11 cellular contexts compared by ENCODE assay signal in genomic region chr16:48576927-48577326, GRCh38. TPM values are rescaled to one million over a fixed set of nuclear protein-coding genes. Genes with fewer than 3 reads are reported as not detected.
DNase-seq lines count a peak whose midpoint lies in the region; ATAC-seq and TF ChIP-seq lines count a peak whose summit lies in the region.
"Had no signal": no experiment of that assay in that cellular context is flagged by ENCODE, and none has a peak within 500 bp of the region (broad histone marks: within the 10 kb centered on the region; RNA-seq: fewer than 3 reads in every experiment).

No MANE protein-coding gene starts in this region.

- no peak for TF ChIP-seq CTCF in right lobe of liver (IDR thresholded peaks at IDR 0.05)
- no peak for TF ChIP-seq CTCF in GM10266 (IDR thresholded peaks at IDR 0.05; ENCODE audit: control insufficient read depth, insufficient read depth, low read depth, missing control alignments)
- TF ChIP-seq CTCF in gastrocnemius medialis (IDR thresholded peaks at IDR 0.05 in 4 of 5, conservative IDR thresholded peaks at IDR 0.05 in 1 of 5), result no peak

- H3K36me3 ChIP-seq in CD8-positive, alpha-beta memory T cell (ENCODE audit: insufficient read depth, low read length), result no peaks in the 10 kb centered on the region
- H3K36me3 ChIP-seq in right lobe of liver (no peaks in the 10 kb centered on the region), gastrocnemius medialis (no peaks in the 10 kb centered on the region)

- H3K27me3 Mint-ChIP-seq in CD8-positive, alpha-beta memory T cell, result no peaks in the 10 kb centered on the region
- H3K27me3 Mint-ChIP-seq in activated T-helper 17 cell treated with anti-CD3 and anti-CD28 coated beads, Interleukin-2, amount 50 U/mL, for 72 hours, result no peaks in the 10 kb centered on the region

- in situ Hi-C loops in gastrocnemius medialis (cut with MboI; ENCODE audit: low sequenced_read_pairs in 4 of 4), result no loop called here

- no peak overlapping the region for H3K27ac ChIP-seq in CD8-positive, alpha-beta memory T cell (ENCODE audit: low read depth, low read length)
- H3K27ac ChIP-seq in right lobe of liver (no peak overlapping the region), gastrocnemius medialis (no peak overlapping the region)

- peaks cover 8% of the 10 kb centered on the region for H3K9me3 ChIP-seq in CD8-positive, alpha-beta memory T cell (ENCODE audit: low read length)
- H3K9me3 ChIP-seq in right lobe of liver, result peaks cover 0 to 4% (median 2%) of the 10 kb centered on the region in 4 donors
- H3K9me3 ChIP-seq in gastrocnemius medialis, result peaks cover 0 to 4% (median 0%) of the 10 kb centered on the region in 3 donors

- H3K4me1 Mint-ChIP-seq in CD8-positive, alpha-beta memory T cell, result peaks cover 65 to 91% (median 72%) of the 10 kb centered on the region in 3 donors
- H3K4me1 Mint-ChIP-seq in activated T-helper 17 cell treated with anti-CD3 and anti-CD28 coated beads, Interleukin-2, amount 50 U/mL, for 72 hours, result peaks cover 26% of the 10 kb centered on the region

- peaks cover 34% of the 10 kb centered on the region for H3K4me1 ChIP-seq in CD8-positive, alpha-beta memory T cell (ENCODE audit: insufficient read depth, low read length)
- H3K4me1 ChIP-seq in right lobe of liver (peaks cover 0 to 25% (median 11%) of the 10 kb centered on the region in 4 donors), gastrocnemius medialis (peaks cover 19 to 20% of the 10 kb centered on the region in 2 donors)

- H3K9me3 Mint-ChIP-seq in CD8-positive, alpha-beta memory T cell, result peaks cover 14 to 24% (median 22%) of the 10 kb centered on the region in 5 donors
- H3K9me3 Mint-ChIP-seq in activated T-helper 17 cell treated with anti-CD3 and anti-CD28 coated beads, Interleukin-2, amount 50 U/mL, for 72 hours, result peaks cover 6% of the 10 kb centered on the region

- intact Hi-C loops in right lobe of liver (cut with DNase I) (no loop called here), gastrocnemius medialis (cut with DNase I; ENCODE audit: low total_unique reads) (no loop called here)

- no peak overlapping the region for H3K4me3 ChIP-seq in CD8-positive, alpha-beta memory T cell (ENCODE audit: low read length)
- H3K4me3 ChIP-seq in right lobe of liver (no peak overlapping the region), gastrocnemius medialis (no peak overlapping the region)

- ATAC-seq in activated T-helper 17 cell treated with anti-CD3 and anti-CD28 coated beads, Interleukin-2, amount 50 U/mL, for 72 hours (replicated peaks), result peak; percentile 99
- ATAC-seq in right lobe of liver, result peak in 3 of 4 donors; percentile 37 to 89 (median 44)
- ATAC-seq in gastrocnemius medialis, result no peak

- H3K4me3 Mint-ChIP-seq in CD8-positive, alpha-beta memory T cell, result peak overlapping the region in 2 of 7 donors; percentile 22 to 31
- peak overlapping the region; percentile 43 for H3K4me3 Mint-ChIP-seq in activated T-helper 17 cell treated with anti-CD3 and anti-CD28 coated beads, Interleukin-2, amount 50 U/mL, for 72 hours

- DNase-seq in CD8-positive, alpha-beta memory T cell, result no peak
- DNase-seq in Kasumi-1 (lab: John Stamatoyannopoulos, UW) (peak; percentile 63 to 67), right lobe of liver (no peak), NCI-H1092 (lab: John Stamatoyannopoulos, UW) (no peak), SHP77 (lab: John Stamatoyannopoulos, UW) (no peak), GM10266 (ENCODE audit: extremely low spot score) (no peak), gastrocnemius medialis (no peak)
- DNase-seq: aorta, DND-41, T-helper 9 cell had no signal

- POLR2A ChIA-PET in CD8-positive, alpha-beta memory T cell (lab: Charles Lee), result no interaction called here

- peak overlapping the region in 5 of 8 donors; percentile 4 to 44 (median 24) for H3K27ac Mint-ChIP-seq in CD8-positive, alpha-beta memory T cell
- peak overlapping the region; percentile 62 for H3K27ac Mint-ChIP-seq in activated T-helper 17 cell treated with anti-CD3 and anti-CD28 coated beads, Interleukin-2, amount 50 U/mL, for 72 hours

- H3K27me3 ChIP-seq in CD8-positive, alpha-beta memory T cell (ENCODE audit: insufficient read depth, low read length, poor library complexity, severe bottlenecking), result no peaks in the 10 kb centered on the region
- no peaks in the 10 kb centered on the region for H3K27me3 ChIP-seq in right lobe of liver
- no peaks in the 10 kb centered on the region for H3K27me3 ChIP-seq in gastrocnemius medialis

- CTCF ChIA-PET in CD8-positive, alpha-beta memory T cell (lab: Charles Lee), result interaction anchor here (4.0 kb wide), 1 partner anchor 47 kb away, joined by 15 read pairs; no protein-coding TSS in a partner anchor

- peaks cover 22 to 40% (median 27%) of the 10 kb centered on the region in 3 donors for H3K36me3 Mint-ChIP-seq in CD8-positive, alpha-beta memory T cell
- peaks cover 34% of the 10 kb centered on the region for H3K36me3 Mint-ChIP-seq in activated T-helper 17 cell treated with anti-CD3 and anti-CD28 coated beads, Interleukin-2, amount 50 U/mL, for 72 hours (ENCODE audit: low read depth)

- TF ChIP-seq POLR2A in right lobe of liver (IDR thresholded peaks at IDR 0.05) (no peak), gastrocnemius medialis (IDR thresholded peaks at IDR 0.05) (no peak)

RNA-seq across cellular contexts. Expression of gene N4BP1, which starts 33.1 kb away (rescaled TPM):
- total RNA-seq in CD8-positive, alpha-beta memory T cell, result 10 to 100 TPM; 44.3 to 45.0 TPM
- polyA plus RNA-seq in CD8-positive, alpha-beta memory T cell, result 57.9 TPM
- total RNA-seq in activated T-helper 17 cell treated with anti-CD3 and anti-CD28 coated beads, Interleukin-2, amount 50 U/mL, for 72 hours, result 10 to 100 TPM; 48.1 to 56.8 TPM
- total RNA-seq in right lobe of liver (10 to 100 TPM; 10.5 to 17.8 (median 12.1) TPM), gastrocnemius medialis (10 to 100 TPM; 11.2 to 22.0 (median 16.6) TPM)

Comparison
In these comparisons a context has a peak if more than half of its experiments do, and no peak if none do; other contexts are left out.
1. DNase-seq: peak in Kasumi-1 (2 of 2); none in CD8-positive, alpha-beta memory T cell (0 of 5), right lobe of liver (0 of 3), NCI-H1092 (single experiment), SHP77 (0 of 2), GM10266 (single experiment) and gastrocnemius medialis (0 of 2).
2. ATAC-seq: peak in activated T-helper 17 cell treated with anti-CD3 and anti-CD28 coated beads, Interleukin-2, amount 50 U/mL, for 72 hours (single experiment) and right lobe of liver (3 of 4); none in gastrocnemius medialis (0 of 2).